In genomic region chr2:36515538-36515937, GRCh38 we compare ENCODE assay signal across 22 cellular contexts.
"Had no signal": no experiment of that assay in that cellular context is flagged by ENCODE, and none has a peak within 500 bp of the region (broad histone marks: within the 10 kb centered on the region; RNA-seq: fewer than 3 reads in every experiment).

No MANE protein-coding gene starts in this region.

- H3K4me3 ChIP-seq: lower lobe of right lung, thoracic aorta, upper lobe of left lung had no signal

- H2AFZ ChIP-seq: parathyroid adenoma had no signal

- H3K9me3 Mint-ChIP-seq: activated naive CD8-positive, alpha-beta T cell treated with anti-CD3 and anti-CD28 coated beads for 36 hours; endodermal cell; immature natural killer cell; natural killer cell treated with Interleukin-12 subunit alpha and Interleukin-12 subunit beta and Interleukin-15 and Interleukin-18, amount 100 ng/mL, for 72 hours; stimulated activated naive B cell treated with anti-CD40 and anti-IgM and Interleukin-4, amounts not matched to agents 10 μg/mL and 1 μg/mL and 100 μg/mL, for 72 hours had no signal

- H3K4me1 Mint-ChIP-seq: activated naive CD8-positive, alpha-beta T cell treated with anti-CD3 and anti-CD28 coated beads for 36 hours; endodermal cell; immature natural killer cell; T-helper 17 cell had no signal

- DNase-seq: activated CD4-positive, alpha-beta T cell treated with anti-CD3 and anti-CD28 coated beads for 4 hours; activated CD4-positive, alpha-beta T cell treated with anti-CD3 and anti-CD28 coated beads, Interleukin-2, amount 50 U/mL, for 48 hours; activated CD4-positive, CD25-positive, alpha-beta regulatory T cell; activated naive CD4-positive, alpha-beta T cell treated with Interleukin-2 at 50 U/mL for 16 hours; activated naive CD8-positive, alpha-beta T cell treated with anti-CD3 and anti-CD28 coated beads for 36 hours; activated T-cell treated with anti-CD3 and anti-CD28 coated beads, Interleukin-2, amount 50 U/mL, for 48 hours; cerebellar nuclear complex; cortex of kidney; endodermal cell; immature natural killer cell; lower lobe of right lung; right cardiac atrium; stimulated activated CD4-positive, alpha-beta T cell treated with anti-CD3 and anti-CD28 coated beads, Interleukin-2, amount 100 ng/mL, for 48 hours; stimulated activated CD8-positive, alpha-beta memory T cell treated with anti-CD3 and anti-CD28 coated beads, Interleukin-4, amount 100 ng/mL, for 48 hours; stimulated activated naive B cell treated with anti-CD40 and anti-IgM and Interleukin-4, amounts not matched to agents 10 μg/mL and 1 μg/mL and 100 μg/mL, for 72 hours; SW 1271; T-helper 17 cell; upper lobe of left lung had no signal

- H3K79me2 ChIP-seq: parathyroid adenoma had no signal

- H3K27ac Mint-ChIP-seq: activated naive CD8-positive, alpha-beta T cell treated with anti-CD3 and anti-CD28 coated beads for 36 hours; endodermal cell; immature natural killer cell; natural killer cell treated with Interleukin-12 subunit alpha and Interleukin-12 subunit beta and Interleukin-15 and Interleukin-18, amount 100 ng/mL, for 72 hours; stimulated activated naive B cell treated with anti-CD40 and anti-IgM and Interleukin-4, amounts not matched to agents 10 μg/mL and 1 μg/mL and 100 μg/mL, for 72 hours; T-helper 17 cell had no signal

- H3K9me3 ChIP-seq: lower lobe of right lung, thoracic aorta, upper lobe of left lung had no signal

- H3K4me1 ChIP-seq: foreskin keratinocyte, lower lobe of right lung, parathyroid adenoma, upper lobe of left lung had no signal

- H3K4me3 Mint-ChIP-seq: activated naive CD8-positive, alpha-beta T cell treated with anti-CD3 and anti-CD28 coated beads for 36 hours; endodermal cell; immature natural killer cell; natural killer cell treated with Interleukin-12 subunit alpha and Interleukin-12 subunit beta and Interleukin-15 and Interleukin-18, amount 100 ng/mL, for 72 hours; stimulated activated naive B cell treated with anti-CD40 and anti-IgM and Interleukin-4, amounts not matched to agents 10 μg/mL and 1 μg/mL and 100 μg/mL, for 72 hours; T-helper 17 cell had no signal

- H3K27me3 ChIP-seq: foreskin keratinocyte, upper lobe of left lung had no signal

- H3K9ac ChIP-seq: parathyroid adenoma had no signal

- H3K27me3 Mint-ChIP-seq: activated naive CD8-positive, alpha-beta T cell treated with anti-CD3 and anti-CD28 coated beads for 36 hours; natural killer cell treated with Interleukin-12 subunit alpha and Interleukin-12 subunit beta and Interleukin-15 and Interleukin-18, amount 100 ng/mL, for 72 hours; stimulated activated naive B cell treated with anti-CD40 and anti-IgM and Interleukin-4, amounts not matched to agents 10 μg/mL and 1 μg/mL and 100 μg/mL, for 72 hours; T-helper 17 cell had no signal

- H3K27ac ChIP-seq: foreskin keratinocyte, lower lobe of right lung, parathyroid adenoma, thoracic aorta, upper lobe of left lung had no signal
